In genomic region chr1:41357451-41358151, GRCh38 we compare ENCODE assay signal across 12 cellular contexts. TPM values are rescaled to one million over a fixed set of nuclear protein-coding genes. Genes with fewer than 3 reads are reported as not detected.
DNase-seq lines count a peak whose midpoint lies in the region; ATAC-seq and TF ChIP-seq lines count a peak whose summit lies in the region.
"Had no signal": no experiment of that assay in that cellular context is flagged by ENCODE, and none has a peak within 500 bp of the region (broad histone marks: within the 10 kb centered on the region; RNA-seq: fewer than 3 reads in every experiment).

No MANE protein-coding gene starts in this region.

- no peaks in the 10 kb centered on the region for H3K9me3 ChIP-seq in SK-N-SH
- no peaks in the 10 kb centered on the region for H3K9me3 ChIP-seq in right atrium auricular region
- no peaks in the 10 kb centered on the region for H3K9me3 ChIP-seq in upper lobe of right lung

- H3K79me2 ChIP-seq in SK-N-SH (ENCODE audit: insufficient read depth): no peaks in the 10 kb centered on the region

- H3K9ac ChIP-seq in SK-N-SH: no peak overlapping the region

- WGBS in SK-N-SH (ENCODE audit: low lambda C conversion rate): 21% methylated on average over 2 of the region's 6 CpGs

- H3K27ac Mint-ChIP-seq in activated CD8-positive, alpha-beta memory T cell treated with anti-CD3 and anti-CD28 coated beads, Interleukin-2, amount 10 ng/mL, durations not matched to agents 7 days and 5 days: no peak overlapping the region
- H3K27ac Mint-ChIP-seq: activated naive CD8-positive, alpha-beta T cell treated with anti-CD3 and anti-CD28 coated beads, Interleukin-2, amount 10 ng/mL, durations not matched to agents 7 days and 5 days had no signal

- no peak overlapping the region; the same call in 1 of the 2 replicates for H2AFZ ChIP-seq in SK-N-SH (ENCODE audit: low read depth)

- no peaks in the 10 kb centered on the region for H3K36me3 ChIP-seq in SK-N-SH (replicated peaks in 1 of 2; ENCODE audit: control insufficient read depth in 1 of 2, insufficient read depth in 2 of 2, low read length in 1 of 2)
- H3K36me3 ChIP-seq in right atrium auricular region: no peaks in the 10 kb centered on the region
- H3K36me3 ChIP-seq in upper lobe of right lung: no peaks in the 10 kb centered on the region

- POLR2A ChIA-PET in SK-N-SH (lab: Yijun Ruan, JAX): no interaction called here

- H3K36me3 Mint-ChIP-seq in activated CD8-positive, alpha-beta memory T cell treated with anti-CD3 and anti-CD28 coated beads, Interleukin-2, amount 10 ng/mL, durations not matched to agents 7 days and 5 days: no peaks in the 10 kb centered on the region
- H3K36me3 Mint-ChIP-seq: activated naive CD8-positive, alpha-beta T cell treated with anti-CD3 and anti-CD28 coated beads, Interleukin-2, amount 10 ng/mL, durations not matched to agents 7 days and 5 days had no signal

- H4K20me1 ChIP-seq in SK-N-SH (ENCODE audit: insufficient read depth): no peaks in the 10 kb centered on the region

- no peak for TF ChIP-seq RAD21 in SK-N-SH (IDR thresholded peaks at IDR 0.05; ENCODE audit: low read length)

- CTCF ChIA-PET in activated CD8-positive, alpha-beta memory T cell treated with anti-CD3 and anti-CD28 coated beads, Interleukin-2, amount 10 ng/mL, durations not matched to agents 7 days and 5 days (lab: Charles Lee): no interaction called here
- CTCF ChIA-PET in SK-N-SH (lab: Yijun Ruan, JAX): interaction anchor here (0.7 to 9.1 kb wide), 13 partner anchors 16 to 133 kb away, joined by 3 to 55 read pairs (median 4); no protein-coding TSS in a partner anchor

- no peaks in the 10 kb centered on the region for H3K9me3 Mint-ChIP-seq in activated CD8-positive, alpha-beta memory T cell treated with anti-CD3 and anti-CD28 coated beads, Interleukin-2, amount 10 ng/mL, durations not matched to agents 7 days and 5 days (ENCODE audit: low read depth)
- H3K9me3 Mint-ChIP-seq: activated naive CD8-positive, alpha-beta T cell treated with anti-CD3 and anti-CD28 coated beads, Interleukin-2, amount 10 ng/mL, durations not matched to agents 7 days and 5 days had no signal

- ATAC-seq in activated CD8-positive, alpha-beta memory T cell treated with anti-CD3 and anti-CD28 coated beads, Interleukin-2, amount 10 ng/mL, durations not matched to agents 7 days and 5 days: no peak
- ATAC-seq in upper lobe of right lung (no peak), HG03521 (IDR thresholded peaks at IDR 0.05; ENCODE audit: unreplicated experiment) (no peak), HG03439 (IDR thresholded peaks at IDR 0.05; ENCODE audit: unreplicated experiment) (no peak)
- ATAC-seq: left colon had no signal

- H3K27me3 Mint-ChIP-seq in activated CD8-positive, alpha-beta memory T cell treated with anti-CD3 and anti-CD28 coated beads, Interleukin-2, amount 10 ng/mL, durations not matched to agents 7 days and 5 days: peaks cover 15% of the 10 kb centered on the region

- H3K4me3 ChIP-seq in SK-N-SH (ENCODE audit: low read depth in 2 of 2, low read length in 1 of 2): no peak overlapping the region
- H3K4me3 ChIP-seq in right atrium auricular region: no peak overlapping the region
- H3K4me3 ChIP-seq in upper lobe of right lung: no peak overlapping the region

- peaks cover 11% of the 10 kb centered on the region for H3K4me1 Mint-ChIP-seq in activated CD8-positive, alpha-beta memory T cell treated with anti-CD3 and anti-CD28 coated beads, Interleukin-2, amount 10 ng/mL, durations not matched to agents 7 days and 5 days

- H3K27me3 ChIP-seq in SK-N-SH (ENCODE audit: insufficient read depth) (no peaks in the 10 kb centered on the region), right atrium auricular region (no peaks in the 10 kb centered on the region), upper lobe of right lung (peaks cover 5% of the 10 kb centered on the region)

- peak; percentile 41 for DNase-seq in activated CD8-positive, alpha-beta memory T cell treated with anti-CD3 and anti-CD28 coated beads for 24 hours
- DNase-seq in activated CD8-positive, alpha-beta memory T cell treated with anti-CD3 and anti-CD28 coated beads, Interleukin-2, amount 10 ng/mL, durations not matched to agents 7 days and 5 days: no peak
- DNase-seq in SK-N-SH (peak; percentile 56), right atrium auricular region (ENCODE audit: low spot score) (no peak), upper lobe of right lung (peak; percentile 57), COR-L47 (lab: John Stamatoyannopoulos, UW) (no peak)
- DNase-seq: activated naive CD8-positive, alpha-beta T cell treated with anti-CD3 and anti-CD28 coated beads, Interleukin-2, amount 10 ng/mL, durations not matched to agents 7 days and 5 days; NCI-H524 treated with DMSO at 0.1 percent for 48 hours had no signal

- H3K9me2 ChIP-seq in SK-N-SH: no peaks in the 10 kb centered on the region

- H3K4me2 ChIP-seq in SK-N-SH: peak overlapping the region; percentile 4; the same call in 1 of the 2 replicates

- intact Hi-C loops in upper lobe of right lung (cut with DNase I): no loop called here

- TF ChIP-seq CTCF in SK-N-SH (IDR thresholded peaks at IDR 0.05) (no peak), right atrium auricular region (IDR thresholded peaks at IDR 0.05) (no peak), upper lobe of right lung (IDR thresholded peaks at IDR 0.05) (no peak)

- H3K27ac ChIP-seq in SK-N-SH (ENCODE audit: low read depth in 2 of 2, low read length in 1 of 2): no peak overlapping the region
- H3K27ac ChIP-seq in right atrium auricular region: peak overlapping the region; percentile 64 to 65
- H3K27ac ChIP-seq in upper lobe of right lung: no peak overlapping the region
- H3K27ac ChIP-seq: epithelial cell of prostate had no signal

- no peak for TF ChIP-seq EP300 in SK-N-SH (IDR thresholded peaks at IDR 0.05; ENCODE audit: borderline replicate concordance in 1 of 2, low read depth in 1 of 2, low read length in 1 of 2)

- H3K4me3 Mint-ChIP-seq in activated CD8-positive, alpha-beta memory T cell treated with anti-CD3 and anti-CD28 coated beads, Interleukin-2, amount 10 ng/mL, durations not matched to agents 7 days and 5 days: no peak overlapping the region
- H3K4me3 Mint-ChIP-seq: activated naive CD8-positive, alpha-beta T cell treated with anti-CD3 and anti-CD28 coated beads, Interleukin-2, amount 10 ng/mL, durations not matched to agents 7 days and 5 days had no signal

- H3F3A ChIP-seq in SK-N-SH (replicated peaks; ENCODE audit: insufficient read depth): no peaks in the 10 kb centered on the region

- H3K4me1 ChIP-seq in SK-N-SH (ENCODE audit: control insufficient read depth in 1 of 2, insufficient read depth in 2 of 2, low read depth in 1 of 2, low read length in 1 of 2) (peaks cover 24 to 35% of the 10 kb centered on the region in 2 experiments; a peak in 3 of 4 replicates), right atrium auricular region (peaks cover 0 to 64% of the 10 kb centered on the region in 2 donors), upper lobe of right lung (peaks cover 12% of the 10 kb centered on the region)

TF ChIP-seq in SK-N-SH, 30 proteins besides CTCF, POLR2A, EP300 and RAD21:
- TF ChIP-seq PBX3 (IDR thresholded peaks at IDR 0.05): peak; percentile 23; the same call in 1 of the 2 replicates
- TF ChIP-seq NFIC (IDR thresholded peaks at IDR 0.05; ENCODE audit: borderline replicate concordance): peak; percentile 55
- TF ChIP-seq TAF1 (IDR thresholded peaks at IDR 0.05; ENCODE audit: borderline replicate concordance, low read depth, low read length): no peak
- TF ChIP-seq SIN3A (IDR thresholded peaks at IDR 0.05; ENCODE audit: borderline replicate concordance, low read depth, low read length): no peak
- TF ChIP-seq MAX (IDR thresholded peaks at IDR 0.05; ENCODE audit: low read depth): no peak

RNA-seq across cellular contexts. Expression of gene FOXO6, which starts 3.6 kb away (rescaled TPM):
- total RNA-seq in activated CD8-positive, alpha-beta memory T cell treated with anti-CD3 and anti-CD28 coated beads, Interleukin-2, amount 10 ng/mL, durations not matched to agents 7 days and 5 days: not detected
- 0.11 and 0.35 TPM in 2 replicates for polyA plus RNA-seq in SK-N-SH (2012; rRNA removed)
- 0.24 and 0.33 TPM in 2 replicates for polyA plus RNA-seq in SK-N-SH (2012; cell fraction: cytosol; rRNA removed)
- polyA plus RNA-seq in SK-N-SH (2012; cell fraction: nucleus; rRNA removed): 0.50 and 0.55 TPM in 2 replicates
- total RNA-seq in right atrium auricular region: 1 to 10 TPM; 1.4 to 1.9 TPM
- total RNA-seq in upper lobe of right lung: 0.43 TPM
- total RNA-seq: activated naive CD8-positive, alpha-beta T cell treated with anti-CD3 and anti-CD28 coated beads, Interleukin-2, amount 10 ng/mL, durations not matched to agents 7 days and 5 days had no signal

Comparison
In these comparisons a context has a peak if more than half of its experiments do, and no peak if none do; other contexts are left out.
1. DNase-seq: peak in activated CD8-positive, alpha-beta memory T cell treated with anti-CD3 and anti-CD28 coated beads for 24 hours (single experiment), SK-N-SH (single experiment) and upper lobe of right lung (single experiment); none in activated CD8-positive, alpha-beta memory T cell treated with anti-CD3 and anti-CD28 coated beads, Interleukin-2, amount 10 ng/mL, durations not matched to agents 7 days and 5 days (single experiment), right atrium auricular region (single experiment) and COR-L47 (single experiment).
2. H3K27ac ChIP-seq: peak in right atrium auricular region (2 of 2); none in SK-N-SH (0 of 2) and upper lobe of right lung (single experiment).